ENCODE assay signal across 9 cellular contexts in the genomic region with DNA sequence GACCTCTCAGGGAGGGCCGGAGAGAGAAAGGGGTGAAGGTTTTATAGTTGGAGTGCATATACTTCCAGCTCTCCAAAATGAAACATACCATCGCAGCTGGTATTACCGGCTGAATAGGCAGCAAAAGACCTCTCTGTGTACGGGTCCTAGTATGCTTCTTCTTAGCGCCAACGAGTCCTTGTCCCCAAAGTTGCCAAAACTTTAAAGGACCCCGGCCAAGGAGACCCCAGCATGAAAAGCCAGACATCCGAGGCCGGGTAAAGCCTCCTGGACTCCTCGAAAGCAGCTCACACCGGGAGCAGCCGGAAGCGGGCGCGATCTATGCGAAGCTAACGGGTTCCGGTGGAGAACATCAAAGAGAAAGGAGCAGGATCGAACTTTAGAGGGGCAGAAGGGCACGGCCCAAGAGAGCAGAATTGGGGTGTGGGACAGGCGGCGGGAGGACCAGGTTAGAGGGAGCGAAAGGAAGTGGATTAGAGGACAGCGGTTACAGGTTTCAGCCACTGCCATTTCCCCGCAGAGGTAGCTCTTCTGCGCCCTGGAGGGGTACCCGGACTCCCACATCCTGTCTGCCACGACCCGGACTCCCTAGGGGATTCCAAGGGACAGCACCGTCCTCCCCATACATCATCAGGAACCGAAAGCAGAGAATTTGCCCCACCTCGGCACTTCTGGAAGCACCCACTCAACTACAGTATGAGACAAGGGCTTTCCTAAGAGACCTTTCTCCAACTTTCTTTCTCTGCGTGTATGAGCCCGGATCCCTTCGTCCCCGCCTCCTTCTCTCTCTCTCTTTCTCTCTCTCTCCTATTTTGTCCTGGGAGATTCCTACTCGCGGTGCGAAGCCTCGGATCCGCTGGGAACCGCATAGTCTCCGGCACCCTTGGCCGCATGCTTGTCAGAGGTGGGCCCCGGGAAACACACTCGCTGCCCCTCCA. TPM values are rescaled to one million over a fixed set of nuclear protein-coding genes. Genes with fewer than 3 reads are reported as not detected.
DNase-seq lines count a peak whose midpoint lies in the region; ATAC-seq and TF ChIP-seq lines count a peak whose summit lies in the region.
"Had no signal": no experiment of that assay in that cellular context is flagged by ENCODE, and none has a peak within 500 bp of the region (broad histone marks: within the 10 kb centered on the region; RNA-seq: fewer than 3 reads in every experiment).

No MANE protein-coding gene starts in this region.

- H3K27ac Mint-ChIP-seq in central memory CD8-positive, alpha-beta T cell (ENCODE audit: low read depth), result no peak overlapping the region
- no peak overlapping the region for H3K27ac Mint-ChIP-seq in memory B cell

- WGBS in HUES64, result 3% methylated on average over 46 of the region's 46 CpGs
- 1% methylated on average over 46 of the region's 46 CpGs for WGBS in aorta, 2 donors

- peak overlapping the region; percentile 28 for H3K4me3 ChIP-seq in A673 (ENCODE audit: low read depth, low read length, poor library complexity, severe bottlenecking)
- H3K4me3 ChIP-seq in HUES64 (ENCODE audit: low read length), result peak overlapping the region; percentile 61
- H3K4me3 ChIP-seq in aorta (ENCODE audit: low read length in 2 of 2), result peak overlapping the region; percentile 39 to 74

- H3K27me3 ChIP-seq in A673 (replicated peaks; ENCODE audit: insufficient read depth, low read depth, low read length, poor library complexity), result peaks cover 99% of the 10 kb centered on the region
- peaks cover 99% of the 10 kb centered on the region for H3K27me3 ChIP-seq in HUES64 (ENCODE audit: insufficient read depth, low read length)
- peaks cover 0 to 4% of the 10 kb centered on the region in 2 donors for H3K27me3 ChIP-seq in aorta (ENCODE audit: control insufficient read depth in 1 of 2, insufficient read depth in 2 of 2, low read length in 1 of 2)

- CTCF ChIA-PET in A673 (lab: Charles Lee), result interaction anchor here (0.6 kb wide), 1 partner anchor 54 kb away, joined by 6 read pairs; no protein-coding TSS in a partner anchor

- ATAC-seq in GM19035 (IDR thresholded peaks at IDR 0.05; ENCODE audit: unreplicated experiment) (peak; percentile 45), memory B cell (ENCODE audit: low read depth) (no peak), aorta (ENCODE audit: low FRiP score) (peak; percentile 17)
- no peak for ATAC-seq in central memory CD8-positive, alpha-beta T cell (replicated peaks; ENCODE audit: extremely low read depth, poor library complexity, severe bottlenecking)

- no peak for TF ChIP-seq CTCF in A673 (conservative IDR thresholded peaks at IDR 0.05; ENCODE audit: low read depth, low read length)

- H3K27me3 Mint-ChIP-seq in central memory CD8-positive, alpha-beta T cell, result peaks cover 93% of the 10 kb centered on the region
- peaks cover 25% of the 10 kb centered on the region for H3K27me3 Mint-ChIP-seq in memory B cell

- peak; percentile 16 for DNase-seq in A673 (ENCODE audit: low spot score)
- no peak for DNase-seq in central memory CD8-positive, alpha-beta T cell (ENCODE audit: low spot score in 2 of 2)
- no peak for DNase-seq in memory B cell (ENCODE audit: low spot score in 2 of 2)
- no peak for DNase-seq in aorta
- DNase-seq in dedifferentiated amniotic fluid mesenchymal stem cell (ENCODE audit: extremely low spot score), result no peak
- no peak for DNase-seq in C1 segment of cervical spinal cord (lab: John Stamatoyannopoulos, UW)

- H3K36me3 Mint-ChIP-seq in central memory CD8-positive, alpha-beta T cell (ENCODE audit: insufficient read depth), result no peaks in the 10 kb centered on the region
- H3K36me3 Mint-ChIP-seq in memory B cell, result no peaks in the 10 kb centered on the region

- intact Hi-C loops in A673 (cut with micrococcal nuclease; ENCODE audit: unreplicated experiment), result no loop called here
- intact Hi-C loops in aorta (cut with DNase I), result no loop called here

- H3K4me3 Mint-ChIP-seq in central memory CD8-positive, alpha-beta T cell, result peak overlapping the region; percentile 44
- H3K4me3 Mint-ChIP-seq in memory B cell, result peak overlapping the region; percentile 63

- POLR2A ChIA-PET in A673 (lab: Charles Lee; ENCODE audit: low non-redundant PET), result no interaction called here

- no peaks in the 10 kb centered on the region for H3K9me3 Mint-ChIP-seq in central memory CD8-positive, alpha-beta T cell
- H3K9me3 Mint-ChIP-seq in memory B cell, result no peaks in the 10 kb centered on the region

- peaks cover 11% of the 10 kb centered on the region for H3K4me1 Mint-ChIP-seq in central memory CD8-positive, alpha-beta T cell
- H3K4me1 Mint-ChIP-seq in memory B cell, result peaks cover 15% of the 10 kb centered on the region

- H3K36me3 ChIP-seq in A673 (ENCODE audit: insufficient read depth, low read length, poor library complexity, severe bottlenecking) (no peaks in the 10 kb centered on the region), HUES64 (ENCODE audit: insufficient read depth, low read length) (no peaks in the 10 kb centered on the region), aorta (ENCODE audit: control insufficient read depth in 1 of 2, insufficient read depth in 2 of 2, low read length in 1 of 2) (no peaks in the 10 kb centered on the region)

- H3K4me1 ChIP-seq in A673 (ENCODE audit: insufficient read depth, low read length, poor library complexity, severe bottlenecking), result peaks cover 5% of the 10 kb centered on the region
- H3K4me1 ChIP-seq in HUES64 (ENCODE audit: insufficient read depth, low read length), result peaks cover 5% of the 10 kb centered on the region; the same call in 1 of the 2 replicates
- H3K4me1 ChIP-seq in aorta (ENCODE audit: control insufficient read depth in 1 of 2, insufficient read depth in 2 of 2, low read length in 2 of 2), result no peaks in the 10 kb centered on the region

- no peak overlapping the region for H3K27ac ChIP-seq in A673 (ENCODE audit: low read depth, low read length, poor library complexity, severe bottlenecking)
- no peak overlapping the region for H3K27ac ChIP-seq in HUES64 (ENCODE audit: low read depth, low read length)
- H3K27ac ChIP-seq in aorta (ENCODE audit: low read depth in 1 of 2, low read length in 2 of 2), result no peak overlapping the region

- no peak overlapping the region for H3K9ac ChIP-seq in HUES64 (ENCODE audit: low read depth, low read length)

- BruUV-seq in A673 (replicated peaks; lab: Mats Ljungman, UMichigan), result no TSS peak

- no peaks in the 10 kb centered on the region for H3K9me3 ChIP-seq in A673 (ENCODE audit: low read depth, low read length, poor library complexity, severe bottlenecking)
- H3K9me3 ChIP-seq in HUES64 (ENCODE audit: insufficient read depth, low read depth, low read length), result no peaks in the 10 kb centered on the region
- H3K9me3 ChIP-seq in aorta (ENCODE audit: control insufficient read depth, low read length), result no peaks in the 10 kb centered on the region

RNA-seq across cellular contexts. Expression of gene VGLL2, which starts 0.6 kb away (rescaled TPM):
- total RNA-seq in A673 (2021) (not detected in 2 replicates), aorta (not detected)
- polyA plus RNA-seq in HUES64 (2013, experiment 1 of 2), result 0.10 TPM
- polyA plus RNA-seq in HUES64 (2013, experiment 2 of 2), result not detected
- polyA plus RNA-seq in aorta, result not detected
- total RNA-seq: temporal lobe had no signal

Comparison
In these comparisons a context has a peak if more than half of its experiments do, and no peak if none do; other contexts are left out.
1. ATAC-seq: peak in GM19035 (single experiment) and aorta (single experiment); none in central memory CD8-positive, alpha-beta T cell (single experiment) and memory B cell (single experiment).
2. Peak in every context shown above with its lines, with median percentiles within 50 percentile points of each other: H3K4me3 ChIP-seq.